In genomic region chr2:44189104-44189503, GRCh38 we compare ENCODE assay signal across 28 cellular contexts. TPM values are rescaled to one million over a fixed set of nuclear protein-coding genes. Genes with fewer than 3 reads are reported as not detected.
DNase-seq lines count a peak whose midpoint lies in the region; ATAC-seq and TF ChIP-seq lines count a peak whose summit lies in the region.
"Had no signal": no experiment of that assay in that cellular context is flagged by ENCODE, and none has a peak within 500 bp of the region (broad histone marks: within the 10 kb centered on the region; RNA-seq: fewer than 3 reads in every experiment).

No MANE protein-coding gene starts in this region.

- in situ Hi-C loops in gastrocnemius medialis (cut with MboI; ENCODE audit: low sequenced_read_pairs in 4 of 4) = loop anchor here in 1 of 4 donors (10.0 kb wide), 1 partner anchor 104 kb away; no protein-coding TSS in a partner anchor

- H3K4me1 ChIP-seq in neutrophil (ENCODE audit: control insufficient read depth in 1 of 2, insufficient read depth in 1 of 2, low read depth in 1 of 2, low read length in 1 of 2) = peaks cover 33 to 38% of the 10 kb centered on the region in 2 experiments
- H3K4me1 ChIP-seq in gastrocnemius medialis = peaks cover 47 to 57% of the 10 kb centered on the region in 2 donors
- H3K4me1 ChIP-seq: Caco-2 had no signal

- peak overlapping the region; percentile 71 for H3K27ac ChIP-seq in neutrophil
- H3K27ac ChIP-seq in gastrocnemius medialis = no peak overlapping the region
- H3K27ac ChIP-seq: 22Rv1, body of pancreas, KMS-11, thyroid gland had no signal

- no peak for TF ChIP-seq POLR2A in gastrocnemius medialis (IDR thresholded peaks at IDR 0.05)

- H3K27me3 Mint-ChIP-seq in IgD-negative memory B cell (no peaks in the 10 kb centered on the region), WTC11 (ENCODE audit: low read depth) (no peaks in the 10 kb centered on the region)

- intact Hi-C loops in gastrocnemius medialis (cut with DNase I; ENCODE audit: low total_unique reads) = loop anchor here (5.0 kb wide), 1 partner anchor 33 kb away; no protein-coding TSS in a partner anchor

- DNase-seq in NOMO-1 treated with DMSO at 0.1 percent for 48 hours (lab: John Stamatoyannopoulos, UW; ENCODE audit: unreplicated experiment) = peak; percentile 42
- no peak for DNase-seq in NOMO-1 treated with dmso at 0.1 percent for 144 hours (lab: John Stamatoyannopoulos, UW; ENCODE audit: unreplicated experiment)
- DNase-seq in WTC11 (ENCODE audit: low spot score) = no peak
- DNase-seq in NCI-H82 treated with DMSO at 0.1 percent for 48 hours (lab: John Stamatoyannopoulos, UW; ENCODE audit: unreplicated experiment) = no peak
- DNase-seq in gastrocnemius medialis = no peak
- no peak for DNase-seq in activated CD4-positive, alpha-beta T cell treated with anti-CD3 and anti-CD28 coated beads for 1 hour
- DNase-seq: activated CD4-positive, alpha-beta T cell treated with anti-CD3 and anti-CD28 coated beads, Interleukin-2, amount 50 U/mL, for 1 hour; body of pancreas; Caco-2; DMS79 treated with DMSO at 0.1 percent for 48 hours; effector CD8-positive, alpha-beta T cell; foreskin melanocyte; HCEC 1CT; hypothalamus; left ventricle myocardium superior; NCI-H1048; NCI-H187; PC-3; SHP77 treated with DMSO at 0.1 percent for 48 hours; stimulated activated CD4-positive, alpha-beta T cell treated with anti-CD3 and anti-CD28 coated beads, Interleukin-1b, Interleukin-23, amount 100 ng/mL, for 48 hours; thyroid gland had no signal

- H3K36me3 Mint-ChIP-seq in IgD-negative memory B cell = peaks cover 16% of the 10 kb centered on the region
- H3K36me3 Mint-ChIP-seq in WTC11 = peaks cover 20% of the 10 kb centered on the region

- H3K36me3 ChIP-seq in neutrophil (no peaks in the 10 kb centered on the region), gastrocnemius medialis (peaks cover 0 to 5% of the 10 kb centered on the region in 2 donors)
- H3K36me3 ChIP-seq: thyroid gland had no signal

- CTCF ChIA-PET in WTC11 (lab: Charles Lee) = interaction anchor here (1.1 kb wide), 1 partner anchor 12 kb away, joined by 3 read pairs; no protein-coding TSS in a partner anchor

- H3K9me3 ChIP-seq in neutrophil = no peaks in the 10 kb centered on the region
- H3K9me3 ChIP-seq in gastrocnemius medialis = no peaks in the 10 kb centered on the region
- H3K9me3 ChIP-seq: body of pancreas, Caco-2, thyroid gland had no signal

- peak overlapping the region in 2 of 4 donors; percentile 52 to 80 for H3K4me3 Mint-ChIP-seq in IgD-negative memory B cell
- peak overlapping the region; percentile 29; the same call in 1 of the 2 replicates for H3K4me3 Mint-ChIP-seq in WTC11
- H3K4me3 Mint-ChIP-seq: activated T-helper 1 cell treated with anti-CD3 and anti-CD28 coated beads, Interleukin-12 subunit alpha, Interleukin-12 subunit beta, Interleukin-2, Interleukin-4 antibody, amounts not matched to agents 30 ng/mL and 10 ng/mL and 1 ng/mL, durations not matched to agents 14 hours and 24 hours and 36 hours; T-helper 1 cell treated with Interleukin-12 subunit alpha and Interleukin-12 subunit beta and Interleukin-4 antibody, amounts not matched to agents 30 μg/mL and 1 μg/mL, for 36 hours had no signal

- POLR2A ChIA-PET in WTC11 (lab: Charles Lee) = no interaction called here

- H3K27ac Mint-ChIP-seq in IgD-negative memory B cell = peak overlapping the region; percentile 65 to 76 (median 74)
- H3K27ac Mint-ChIP-seq in WTC11 = peak overlapping the region; percentile 91
- H3K27ac Mint-ChIP-seq: activated T-helper 1 cell treated with anti-CD3 and anti-CD28 coated beads, Interleukin-12 subunit alpha, Interleukin-12 subunit beta, Interleukin-2, Interleukin-4 antibody, amounts not matched to agents 30 ng/mL and 10 ng/mL and 1 ng/mL, durations not matched to agents 14 hours and 24 hours and 36 hours; T-helper 1 cell treated with Interleukin-12 subunit alpha and Interleukin-12 subunit beta and Interleukin-4 antibody, amounts not matched to agents 30 μg/mL and 1 μg/mL, for 36 hours had no signal

- H3K4me1 Mint-ChIP-seq in IgD-negative memory B cell = peaks cover 55 to 59% (median 55%) of the 10 kb centered on the region in 3 donors
- peaks cover 60% of the 10 kb centered on the region for H3K4me1 Mint-ChIP-seq in WTC11

- H3K9me3 Mint-ChIP-seq in IgD-negative memory B cell = no peaks in the 10 kb centered on the region
- H3K9me3 Mint-ChIP-seq in WTC11 = 0 out of 2 replicates have a peak, but pooled peaks cover 2% of the 10 kb centered on the region
- H3K9me3 Mint-ChIP-seq: activated T-helper 1 cell treated with anti-CD3 and anti-CD28 coated beads, Interleukin-12 subunit alpha, Interleukin-12 subunit beta, Interleukin-2, Interleukin-4 antibody, amounts not matched to agents 30 ng/mL and 10 ng/mL and 1 ng/mL, durations not matched to agents 14 hours and 24 hours and 36 hours; T-helper 1 cell treated with Interleukin-12 subunit alpha and Interleukin-12 subunit beta and Interleukin-4 antibody, amounts not matched to agents 30 μg/mL and 1 μg/mL, for 36 hours had no signal

- H3K27me3 ChIP-seq in neutrophil (no peaks in the 10 kb centered on the region), gastrocnemius medialis (no peaks in the 10 kb centered on the region)
- H3K27me3 ChIP-seq: body of pancreas, thyroid gland had no signal

- ATAC-seq in WTC11 (no peak), gastrocnemius medialis (no peak)
- ATAC-seq: body of pancreas, esophagus mucosa, left ventricle myocardium superior, PC-3 had no signal

- TF ChIP-seq CTCF in WTC11 (IDR thresholded peaks at IDR 0.05) (no peak), neutrophil (IDR thresholded peaks at IDR 0.05) (no peak), gastrocnemius medialis (IDR thresholded peaks at IDR 0.05 in 4 of 5, conservative IDR thresholded peaks at IDR 0.05 in 1 of 5) (no peak)

- no peak overlapping the region for H3K4me3 ChIP-seq in neutrophil (ENCODE audit: low read depth in 1 of 2, low read length in 1 of 2)
- H3K4me3 ChIP-seq in gastrocnemius medialis = no peak overlapping the region
- H3K4me3 ChIP-seq: body of pancreas, thyroid gland had no signal

TF ChIP-seq in WTC11, 78 proteins besides CTCF, POLR2A, EP300 and RAD21:
- TF ChIP-seq NR3C1 (CRISPR knock-in tag; conservative IDR thresholded peaks at IDR 0.05; ENCODE audit: low read depth) = no peak
- no peak for TF ChIP-seq ESRRA (CRISPR knock-in tag; IDR thresholded peaks at IDR 0.05; ENCODE audit: borderline replicate concordance)
- TF ChIP-seq NFE2L1 (CRISPR knock-in tag; IDR thresholded peaks at IDR 0.05) = no peak
- no peak for TF ChIP-seq ZNF423 (CRISPR knock-in tag; IDR thresholded peaks at IDR 0.05)
- no peak for TF ChIP-seq RELA (CRISPR knock-in tag; IDR thresholded peaks at IDR 0.05; ENCODE audit: borderline replicate concordance)
- no peak for TF ChIP-seq ZNF232 (CRISPR knock-in tag; IDR thresholded peaks at IDR 0.05)
- no peak for TF ChIP-seq JAZF1 (CRISPR knock-in tag; IDR thresholded peaks at IDR 0.05)
- TF ChIP-seq EMX1 (CRISPR knock-in tag; IDR thresholded peaks at IDR 0.05) = no peak
- TF ChIP-seq ELF4 (CRISPR knock-in tag; IDR thresholded peaks at IDR 0.05; ENCODE audit: low read depth) = no peak
- TF ChIP-seq MXD4 (CRISPR knock-in tag; IDR thresholded peaks at IDR 0.05; ENCODE audit: borderline replicate concordance) = no peak
- no peak for TF ChIP-seq MYBL2 (CRISPR knock-in tag; IDR thresholded peaks at IDR 0.05)
- no peak for TF ChIP-seq TCF7 (CRISPR knock-in tag; IDR thresholded peaks at IDR 0.05; ENCODE audit: low read depth)
- TF ChIP-seq, protein P1, sequence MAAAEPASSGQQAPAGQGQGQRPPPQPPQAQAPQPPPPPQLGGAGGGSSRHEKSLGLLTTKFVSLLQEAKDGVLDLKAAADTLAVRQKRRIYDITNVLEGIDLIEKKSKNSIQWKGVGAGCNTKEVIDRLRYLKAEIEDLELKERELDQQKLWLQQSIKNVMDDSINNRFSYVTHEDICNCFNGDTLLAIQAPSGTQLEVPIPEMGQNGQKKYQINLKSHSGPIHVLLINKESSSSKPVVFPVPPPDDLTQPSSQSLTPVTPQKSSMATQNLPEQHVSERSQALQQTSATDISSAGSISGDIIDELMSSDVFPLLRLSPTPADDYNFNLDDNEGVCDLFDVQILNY (CRISPR knock-in tag; IDR thresholded peaks at IDR 0.05) = no peak
- no peak for TF ChIP-seq CBFB (CRISPR knock-in tag; IDR thresholded peaks at IDR 0.05; ENCODE audit: low read depth)
- TF ChIP-seq ZNF671 (CRISPR knock-in tag; IDR thresholded peaks at IDR 0.05) = no peak
- TF ChIP-seq TEAD4 (CRISPR knock-in tag; IDR thresholded peaks at IDR 0.05) = no peak
- TF ChIP-seq, protein P2, sequence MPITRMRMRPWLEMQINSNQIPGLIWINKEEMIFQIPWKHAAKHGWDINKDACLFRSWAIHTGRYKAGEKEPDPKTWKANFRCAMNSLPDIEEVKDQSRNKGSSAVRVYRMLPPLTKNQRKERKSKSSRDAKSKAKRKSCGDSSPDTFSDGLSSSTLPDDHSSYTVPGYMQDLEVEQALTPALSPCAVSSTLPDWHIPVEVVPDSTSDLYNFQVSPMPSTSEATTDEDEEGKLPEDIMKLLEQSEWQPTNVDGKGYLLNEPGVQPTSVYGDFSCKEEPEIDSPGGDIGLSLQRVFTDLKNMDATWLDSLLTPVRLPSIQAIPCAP (CRISPR knock-in tag; IDR thresholded peaks at IDR 0.05) = no peak
- TF ChIP-seq ZNF263 (CRISPR knock-in tag; IDR thresholded peaks at IDR 0.05; ENCODE audit: low read depth) = no peak
- TF ChIP-seq NFATC4 (CRISPR knock-in tag; IDR thresholded peaks at IDR 0.05) = no peak
TF ChIP-seq in WTC11: peak in this region for 0.

RNA-seq across cellular contexts. Expression of gene PPM1B, which starts 20.4 kb away (rescaled TPM):
- 40.7 TPM for polyA plus RNA-seq in IgD-negative memory B cell
- total RNA-seq in WTC11 (2021) (94.2 to 102 TPM (median 96.4 TPM) in 3 replicates), gastrocnemius medialis (100 to 1,000 TPM in 2 of 4 donors, 10 to 100 TPM in 2; 73.5 to 124 (median 101) TPM)
